In genomic region chr9:78559449-78559885, GRCh38 we compare ENCODE assay signal across 23 cellular contexts.
DNase-seq lines count a peak whose midpoint lies in the region; TF ChIP-seq lines count a peak whose summit lies in the region.
"Had no signal": no experiment of that assay in that cellular context is flagged by ENCODE, and none has a peak within 500 bp of the region (broad histone marks: within the 10 kb centered on the region; RNA-seq: fewer than 3 reads in every experiment).

No MANE protein-coding gene starts in this region.

- no peak overlapping the region for H3K9ac ChIP-seq in adipocyte (ENCODE audit: low read length)
- H3K9ac ChIP-seq: KMS-11 had no signal

- no peaks in the 10 kb centered on the region for H3K36me3 ChIP-seq in adipocyte (ENCODE audit: control insufficient read depth, insufficient read depth, low read length, severe bottlenecking)
- H3K36me3 ChIP-seq: HAP-1, right lobe of liver, SJCRH30, stomach, upper lobe of left lung had no signal

- H3K4me1 ChIP-seq in adipocyte (ENCODE audit: control insufficient read depth, insufficient read depth, low read length) = peaks cover 2% of the 10 kb centered on the region
- H3K4me1 ChIP-seq: HAP-1, right lobe of liver, SJCRH30, stomach, upper lobe of left lung had no signal

- TF ChIP-seq CTCF in AG04449 (IDR thresholded peaks at IDR 0.05; ENCODE audit: insufficient read depth, low read length, missing control alignments) = no peak
- TF ChIP-seq CTCF in fibroblast of villous mesenchyme (IDR thresholded peaks at IDR 0.05; ENCODE audit: insufficient read depth, low read depth, low read length) = no peak

- peaks cover 16% of the 10 kb centered on the region for H3K27me3 ChIP-seq in adipocyte (replicated peaks; ENCODE audit: control insufficient read depth, insufficient read depth, low read length)
- H3K27me3 ChIP-seq: right lobe of liver, SJCRH30, stomach, upper lobe of left lung had no signal

- H3K4me3 ChIP-seq in AG04449 (ENCODE audit: low read depth, low read length) (no peak overlapping the region), adipocyte (ENCODE audit: low read length) (no peak overlapping the region), fibroblast of villous mesenchyme (ENCODE audit: low read depth, low read length) (no peak overlapping the region)
- H3K4me3 ChIP-seq: HAP-1, right lobe of liver, SJCRH30, stomach, upper lobe of left lung had no signal

- H3K36me3 Mint-ChIP-seq in activated T-cell treated with anti-CD3 and anti-CD28 coated beads, Interleukin-2, amount 50 U/mL, for 24 hours (ENCODE audit: low read depth) = no peaks in the 10 kb centered on the region

- no peaks in the 10 kb centered on the region for H3K9me3 Mint-ChIP-seq in activated T-cell treated with anti-CD3 and anti-CD28 coated beads, Interleukin-2, amount 50 U/mL, for 24 hours

- peaks cover 2% of the 10 kb centered on the region for H3K27me3 Mint-ChIP-seq in activated T-cell treated with anti-CD3 and anti-CD28 coated beads, Interleukin-2, amount 50 U/mL, for 24 hours
- H3K27me3 Mint-ChIP-seq: CD4-positive, alpha-beta T cell had no signal

- DNase-seq in AG04449 (ENCODE audit: low read depth, low spot score) = peak; percentile 21
- peak; percentile 33 for DNase-seq in HS-5 (ENCODE audit: low read depth)
- DNase-seq in adipocyte (ENCODE audit: low read depth) = peak; percentile 53
- DNase-seq in fibroblast of villous mesenchyme (ENCODE audit: low read depth) = peak; percentile 41
- DNase-seq in activated T-cell treated with anti-CD3 and anti-CD28 coated beads, Interleukin-2, amount 50 U/mL, for 24 hours = no peak
- no peak for DNase-seq in head of caudate nucleus
- DNase-seq in stimulated activated naive CD4-positive, alpha-beta T cell (lab: John Stamatoyannopoulos, UW) = no peak
- no peak for DNase-seq in occipital lobe (lab: John Stamatoyannopoulos, UW)
- DNase-seq: activated CD4-positive, alpha-beta T cell treated with anti-CD3 and anti-CD28 coated beads for 1 hour; activated effector memory CD4-positive, alpha-beta T cell treated with anti-CD3 and anti-CD28 coated beads, Interleukin-2, amount 50 U/mL, for 16 hours; anterior cingulate cortex; CD4-positive, alpha-beta T cell; cortex of kidney; left ventricle myocardium superior; NCI-H1105; NCI-H526 treated with DMSO at 0.1 percent for 48 hours; right lobe of liver; SJCRH30; stimulated activated CD4-positive, alpha-beta T cell treated with anti-CD3 and anti-CD28 coated beads, Interleukin-1b, Interleukin-23, amount 100 ng/mL, for 48 hours; stomach; upper lobe of left lung had no signal

- no peak overlapping the region for H3K4me3 Mint-ChIP-seq in activated T-cell treated with anti-CD3 and anti-CD28 coated beads, Interleukin-2, amount 50 U/mL, for 24 hours
- H3K4me3 Mint-ChIP-seq: CD4-positive, alpha-beta T cell had no signal

- POLR2A ChIA-PET in AG04449 (lab: Yijun Ruan, JAX) = interaction anchor here (0.7 kb wide), 1 partner anchor 8 kb away, joined by 3 read pairs; no protein-coding TSS in a partner anchor

- no peak overlapping the region for H3K27ac Mint-ChIP-seq in activated T-cell treated with anti-CD3 and anti-CD28 coated beads, Interleukin-2, amount 50 U/mL, for 24 hours
- H3K27ac Mint-ChIP-seq: CD4-positive, alpha-beta T cell had no signal

- intact Hi-C loops in head of caudate nucleus (cut with DNase I) = no loop called here

- no peaks in the 10 kb centered on the region for H3K9me3 ChIP-seq in adipocyte (ENCODE audit: control insufficient read depth, low read length)
- H3K9me3 ChIP-seq: HAP-1, right lobe of liver, SJCRH30, stomach, upper lobe of left lung had no signal

- CTCF ChIA-PET in AG04449 (lab: Yijun Ruan, JAX) = interaction anchor here (1.3 kb wide), 1 partner anchor 19 kb away, joined by 3 read pairs; no protein-coding TSS in a partner anchor

- H3K4me1 Mint-ChIP-seq in activated T-cell treated with anti-CD3 and anti-CD28 coated beads, Interleukin-2, amount 50 U/mL, for 24 hours (ENCODE audit: low read depth) = no peaks in the 10 kb centered on the region

Comparison
In these comparisons a context has a peak if more than half of its experiments do, and no peak if none do; other contexts are left out.
1. DNase-seq: peak in AG04449 (single experiment), HS-5 (single experiment), adipocyte (single experiment) and fibroblast of villous mesenchyme (single experiment); none in activated T-cell treated with anti-CD3 and anti-CD28 coated beads, Interleukin-2, amount 50 U/mL, for 24 hours (single experiment), head of caudate nucleus (0 of 42), stimulated activated naive CD4-positive, alpha-beta T cell (0 of 6) and occipital lobe (single experiment).